Comparison of ENCODE assay signal across 1 cellular context in the genomic region with DNA sequence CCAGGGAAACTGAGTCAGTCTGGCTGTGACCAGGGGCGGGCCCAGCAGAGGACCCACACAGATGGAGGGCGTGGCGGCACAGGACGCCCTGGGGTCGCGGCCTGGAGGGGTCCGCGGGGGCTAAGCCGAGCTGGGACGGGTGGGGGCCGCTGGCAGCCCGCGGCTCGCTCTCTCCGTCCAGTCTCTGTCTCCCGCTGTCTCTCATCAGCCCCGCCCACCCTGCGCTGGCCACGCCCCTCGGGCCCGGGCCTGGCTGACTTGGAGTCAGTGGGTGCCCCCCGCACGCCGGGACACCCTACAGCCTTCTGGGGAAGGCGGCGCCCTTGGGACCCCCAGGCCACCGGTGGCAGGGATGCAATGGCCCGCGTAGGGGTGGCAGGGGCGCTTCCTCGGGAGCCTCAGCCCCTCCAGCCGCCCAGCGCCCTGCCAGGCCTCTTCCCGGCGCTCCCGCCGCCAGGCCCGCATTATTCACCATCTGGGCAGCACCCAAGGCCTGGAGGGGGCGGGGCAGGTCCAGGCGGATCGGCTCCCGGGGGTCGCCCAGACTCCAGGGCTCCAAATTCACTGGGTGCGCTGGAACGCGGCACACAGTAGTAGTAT.
A peak's percentile ranks its signal among the peaks of the same experiment; 100 is the strongest.
TF ChIP-seq lines count a peak whose summit lies in the region.

Gene TBXA2R, minus strand, starts transcription at position 186 of the 600 bp plus-strand sequence. CDS start 6,241 bp downstream, outside the sequence.

TF ChIP-seq in K562, 482 proteins besides CTCF, POLR2A, EP300 and RAD21 (continued from another document and continues in another):
- TF ChIP-seq, protein P1, sequence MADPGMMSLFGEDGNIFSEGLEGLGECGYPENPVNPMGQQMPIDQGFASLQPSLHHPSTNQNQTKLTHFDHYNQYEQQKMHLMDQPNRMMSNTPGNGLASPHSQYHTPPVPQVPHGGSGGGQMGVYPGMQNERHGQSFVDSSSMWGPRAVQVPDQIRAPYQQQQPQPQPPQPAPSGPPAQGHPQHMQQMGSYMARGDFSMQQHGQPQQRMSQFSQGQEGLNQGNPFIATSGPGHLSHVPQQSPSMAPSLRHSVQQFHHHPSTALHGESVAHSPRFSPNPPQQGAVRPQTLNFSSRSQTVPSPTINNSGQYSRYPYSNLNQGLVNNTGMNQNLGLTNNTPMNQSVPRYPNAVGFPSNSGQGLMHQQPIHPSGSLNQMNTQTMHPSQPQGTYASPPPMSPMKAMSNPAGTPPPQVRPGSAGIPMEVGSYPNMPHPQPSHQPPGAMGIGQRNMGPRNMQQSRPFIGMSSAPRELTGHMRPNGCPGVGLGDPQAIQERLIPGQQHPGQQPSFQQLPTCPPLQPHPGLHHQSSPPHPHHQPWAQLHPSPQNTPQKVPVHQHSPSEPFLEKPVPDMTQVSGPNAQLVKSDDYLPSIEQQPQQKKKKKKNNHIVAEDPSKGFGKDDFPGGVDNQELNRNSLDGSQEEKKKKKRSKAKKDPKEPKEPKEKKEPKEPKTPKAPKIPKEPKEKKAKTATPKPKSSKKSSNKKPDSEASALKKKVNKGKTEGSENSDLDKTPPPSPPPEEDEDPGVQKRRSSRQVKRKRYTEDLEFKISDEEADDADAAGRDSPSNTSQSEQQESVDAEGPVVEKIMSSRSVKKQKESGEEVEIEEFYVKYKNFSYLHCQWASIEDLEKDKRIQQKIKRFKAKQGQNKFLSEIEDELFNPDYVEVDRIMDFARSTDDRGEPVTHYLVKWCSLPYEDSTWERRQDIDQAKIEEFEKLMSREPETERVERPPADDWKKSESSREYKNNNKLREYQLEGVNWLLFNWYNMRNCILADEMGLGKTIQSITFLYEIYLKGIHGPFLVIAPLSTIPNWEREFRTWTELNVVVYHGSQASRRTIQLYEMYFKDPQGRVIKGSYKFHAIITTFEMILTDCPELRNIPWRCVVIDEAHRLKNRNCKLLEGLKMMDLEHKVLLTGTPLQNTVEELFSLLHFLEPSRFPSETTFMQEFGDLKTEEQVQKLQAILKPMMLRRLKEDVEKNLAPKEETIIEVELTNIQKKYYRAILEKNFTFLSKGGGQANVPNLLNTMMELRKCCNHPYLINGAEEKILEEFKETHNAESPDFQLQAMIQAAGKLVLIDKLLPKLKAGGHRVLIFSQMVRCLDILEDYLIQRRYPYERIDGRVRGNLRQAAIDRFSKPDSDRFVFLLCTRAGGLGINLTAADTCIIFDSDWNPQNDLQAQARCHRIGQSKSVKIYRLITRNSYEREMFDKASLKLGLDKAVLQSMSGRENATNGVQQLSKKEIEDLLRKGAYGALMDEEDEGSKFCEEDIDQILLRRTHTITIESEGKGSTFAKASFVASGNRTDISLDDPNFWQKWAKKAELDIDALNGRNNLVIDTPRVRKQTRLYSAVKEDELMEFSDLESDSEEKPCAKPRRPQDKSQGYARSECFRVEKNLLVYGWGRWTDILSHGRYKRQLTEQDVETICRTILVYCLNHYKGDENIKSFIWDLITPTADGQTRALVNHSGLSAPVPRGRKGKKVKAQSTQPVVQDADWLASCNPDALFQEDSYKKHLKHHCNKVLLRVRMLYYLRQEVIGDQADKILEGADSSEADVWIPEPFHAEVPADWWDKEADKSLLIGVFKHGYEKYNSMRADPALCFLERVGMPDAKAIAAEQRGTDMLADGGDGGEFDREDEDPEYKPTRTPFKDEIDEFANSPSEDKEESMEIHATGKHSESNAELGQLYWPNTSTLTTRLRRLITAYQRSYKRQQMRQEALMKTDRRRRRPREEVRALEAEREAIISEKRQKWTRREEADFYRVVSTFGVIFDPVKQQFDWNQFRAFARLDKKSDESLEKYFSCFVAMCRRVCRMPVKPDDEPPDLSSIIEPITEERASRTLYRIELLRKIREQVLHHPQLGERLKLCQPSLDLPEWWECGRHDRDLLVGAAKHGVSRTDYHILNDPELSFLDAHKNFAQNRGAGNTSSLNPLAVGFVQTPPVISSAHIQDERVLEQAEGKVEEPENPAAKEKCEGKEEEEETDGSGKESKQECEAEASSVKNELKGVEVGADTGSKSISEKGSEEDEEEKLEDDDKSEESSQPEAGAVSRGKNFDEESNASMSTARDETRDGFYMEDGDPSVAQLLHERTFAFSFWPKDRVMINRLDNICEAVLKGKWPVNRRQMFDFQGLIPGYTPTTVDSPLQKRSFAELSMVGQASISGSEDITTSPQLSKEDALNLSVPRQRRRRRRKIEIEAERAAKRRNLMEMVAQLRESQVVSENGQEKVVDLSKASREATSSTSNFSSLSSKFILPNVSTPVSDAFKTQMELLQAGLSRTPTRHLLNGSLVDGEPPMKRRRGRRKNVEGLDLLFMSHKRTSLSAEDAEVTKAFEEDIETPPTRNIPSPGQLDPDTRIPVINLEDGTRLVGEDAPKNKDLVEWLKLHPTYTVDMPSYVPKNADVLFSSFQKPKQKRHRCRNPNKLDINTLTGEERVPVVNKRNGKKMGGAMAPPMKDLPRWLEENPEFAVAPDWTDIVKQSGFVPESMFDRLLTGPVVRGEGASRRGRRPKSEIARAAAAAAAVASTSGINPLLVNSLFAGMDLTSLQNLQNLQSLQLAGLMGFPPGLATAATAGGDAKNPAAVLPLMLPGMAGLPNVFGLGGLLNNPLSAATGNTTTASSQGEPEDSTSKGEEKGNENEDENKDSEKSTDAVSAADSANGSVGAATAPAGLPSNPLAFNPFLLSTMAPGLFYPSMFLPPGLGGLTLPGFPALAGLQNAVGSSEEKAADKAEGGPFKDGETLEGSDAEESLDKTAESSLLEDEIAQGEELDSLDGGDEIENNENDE (IDR thresholded peaks at IDR 0.05; ENCODE audit: low read depth, low read length) = no peak
- TF ChIP-seq RBBP5 (IDR thresholded peaks at IDR 0.05; ENCODE audit: borderline replicate concordance, insufficient read depth, low read length, poor library complexity, severe bottlenecking) (no peak), KLF16 (IDR thresholded peaks at IDR 0.05) (no peak), NFRKB (IDR thresholded peaks at IDR 0.05; ENCODE audit: low read depth) (no peak), HNRNPH1 (optimal IDR thresholded peaks at IDR 0.05; ENCODE audit: low read depth, low read length) (no peak), ZNF584 (CRISPR knock-in tag; IDR thresholded peaks at IDR 0.05; ENCODE audit: low read depth) (no peak), ZNF644 (tag; IDR thresholded peaks at IDR 0.05; ENCODE audit: low read depth) (no peak), THRA (IDR thresholded peaks at IDR 0.05) (no peak), IRF2 (CRISPR knock-in tag; IDR thresholded peaks at IDR 0.05) (no peak), ZFP30 (CRISPR knock-in tag; IDR thresholded peaks at IDR 0.05; ENCODE audit: borderline replicate concordance) (no peak), MNT (conservative IDR thresholded peaks at IDR 0.05) (peak; percentile 0 to 56; a peak in 2 of 4 replicates), HDAC1 (IDR thresholded peaks at IDR 0.05) (no peak), SMAD3 (CRISPR knock-in tag; conservative IDR thresholded peaks at IDR 0.05) (no peak), FOS (IDR thresholded peaks at IDR 0.05; ENCODE audit: extremely low read depth, insufficient read length) (no peak), PTTG1 (tag; IDR thresholded peaks at IDR 0.05; ENCODE audit: low read depth) (no peak), SMC3 (conservative IDR thresholded peaks at IDR 0.05; ENCODE audit: insufficient read depth, low read depth, low read length) (no peak), ZNF76 (CRISPR knock-in tag; IDR thresholded peaks at IDR 0.05; ENCODE audit: borderline replicate concordance) (no peak), TARDBP (IDR thresholded peaks at IDR 0.05) (no peak), ATF7 (IDR thresholded peaks at IDR 0.05) (no peak), YY1 (IDR thresholded peaks at IDR 0.05; ENCODE audit: borderline replicate concordance in 1 of 3, control insufficient read depth in 1 of 3, extremely low read depth in 1 of 3, insufficient read depth in 3 of 3, insufficient read length in 1 of 3, insufficient replicate concordance in 2 of 3, low read depth in 1 of 3, low read length in 2 of 3) (peak in 1 of 3 experiments; percentile 10), C11orf30 (IDR thresholded peaks at IDR 0.05; ENCODE audit: low read depth) (no peak), TEAD1 (CRISPR knock-in tag; IDR thresholded peaks at IDR 0.05) (0 out of 4 replicates have a peak, but pooled peaks of 1 of the 2 experiments have one; percentile 3), ZNF589 (CRISPR knock-in tag; IDR thresholded peaks at IDR 0.05; ENCODE audit: low read depth) (no peak), KAT8 (IDR thresholded peaks at IDR 0.05; ENCODE audit: low read depth) (no peak), SP1 (CRISPR knock-in tag; IDR thresholded peaks at IDR 0.05) (peak; percentile 74), ERF (CRISPR knock-in tag; IDR thresholded peaks at IDR 0.05) (0 out of 2 replicates have a peak, but pooled peaks have one; percentile 23), ZNF444 (CRISPR knock-in tag; IDR thresholded peaks at IDR 0.05) (no peak)
- TF ChIP-seq, protein P2, sequence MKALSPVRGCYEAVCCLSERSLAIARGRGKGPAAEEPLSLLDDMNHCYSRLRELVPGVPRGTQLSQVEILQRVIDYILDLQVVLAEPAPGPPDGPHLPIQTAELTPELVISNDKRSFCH (CRISPR knock-in tag; IDR thresholded peaks at IDR 0.05) = no peak
- TF ChIP-seq, protein P2 (tag; IDR thresholded peaks at IDR 0.05) = no peak
- TF ChIP-seq, protein P3, sequence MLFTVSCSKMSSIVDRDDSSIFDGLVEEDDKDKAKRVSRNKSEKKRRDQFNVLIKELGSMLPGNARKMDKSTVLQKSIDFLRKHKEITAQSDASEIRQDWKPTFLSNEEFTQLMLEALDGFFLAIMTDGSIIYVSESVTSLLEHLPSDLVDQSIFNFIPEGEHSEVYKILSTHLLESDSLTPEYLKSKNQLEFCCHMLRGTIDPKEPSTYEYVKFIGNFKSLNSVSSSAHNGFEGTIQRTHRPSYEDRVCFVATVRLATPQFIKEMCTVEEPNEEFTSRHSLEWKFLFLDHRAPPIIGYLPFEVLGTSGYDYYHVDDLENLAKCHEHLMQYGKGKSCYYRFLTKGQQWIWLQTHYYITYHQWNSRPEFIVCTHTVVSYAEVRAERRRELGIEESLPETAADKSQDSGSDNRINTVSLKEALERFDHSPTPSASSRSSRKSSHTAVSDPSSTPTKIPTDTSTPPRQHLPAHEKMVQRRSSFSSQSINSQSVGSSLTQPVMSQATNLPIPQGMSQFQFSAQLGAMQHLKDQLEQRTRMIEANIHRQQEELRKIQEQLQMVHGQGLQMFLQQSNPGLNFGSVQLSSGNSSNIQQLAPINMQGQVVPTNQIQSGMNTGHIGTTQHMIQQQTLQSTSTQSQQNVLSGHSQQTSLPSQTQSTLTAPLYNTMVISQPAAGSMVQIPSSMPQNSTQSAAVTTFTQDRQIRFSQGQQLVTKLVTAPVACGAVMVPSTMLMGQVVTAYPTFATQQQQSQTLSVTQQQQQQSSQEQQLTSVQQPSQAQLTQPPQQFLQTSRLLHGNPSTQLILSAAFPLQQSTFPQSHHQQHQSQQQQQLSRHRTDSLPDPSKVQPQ (CRISPR knock-in tag; IDR thresholded peaks at IDR 0.05; ENCODE audit: borderline replicate concordance) = no peak
- TF ChIP-seq, protein P4, sequence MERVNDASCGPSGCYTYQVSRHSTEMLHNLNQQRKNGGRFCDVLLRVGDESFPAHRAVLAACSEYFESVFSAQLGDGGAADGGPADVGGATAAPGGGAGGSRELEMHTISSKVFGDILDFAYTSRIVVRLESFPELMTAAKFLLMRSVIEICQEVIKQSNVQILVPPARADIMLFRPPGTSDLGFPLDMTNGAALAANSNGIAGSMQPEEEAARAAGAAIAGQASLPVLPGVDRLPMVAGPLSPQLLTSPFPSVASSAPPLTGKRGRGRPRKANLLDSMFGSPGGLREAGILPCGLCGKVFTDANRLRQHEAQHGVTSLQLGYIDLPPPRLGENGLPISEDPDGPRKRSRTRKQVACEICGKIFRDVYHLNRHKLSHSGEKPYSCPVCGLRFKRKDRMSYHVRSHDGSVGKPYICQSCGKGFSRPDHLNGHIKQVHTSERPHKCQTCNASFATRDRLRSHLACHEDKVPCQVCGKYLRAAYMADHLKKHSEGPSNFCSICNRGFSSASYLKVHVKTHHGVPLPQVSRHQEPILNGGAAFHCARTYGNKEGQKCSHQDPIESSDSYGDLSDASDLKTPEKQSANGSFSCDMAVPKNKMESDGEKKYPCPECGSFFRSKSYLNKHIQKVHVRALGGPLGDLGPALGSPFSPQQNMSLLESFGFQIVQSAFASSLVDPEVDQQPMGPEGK (CRISPR knock-in tag; IDR thresholded peaks at IDR 0.05; ENCODE audit: borderline replicate concordance) = no peak
- TF ChIP-seq, protein P5, sequence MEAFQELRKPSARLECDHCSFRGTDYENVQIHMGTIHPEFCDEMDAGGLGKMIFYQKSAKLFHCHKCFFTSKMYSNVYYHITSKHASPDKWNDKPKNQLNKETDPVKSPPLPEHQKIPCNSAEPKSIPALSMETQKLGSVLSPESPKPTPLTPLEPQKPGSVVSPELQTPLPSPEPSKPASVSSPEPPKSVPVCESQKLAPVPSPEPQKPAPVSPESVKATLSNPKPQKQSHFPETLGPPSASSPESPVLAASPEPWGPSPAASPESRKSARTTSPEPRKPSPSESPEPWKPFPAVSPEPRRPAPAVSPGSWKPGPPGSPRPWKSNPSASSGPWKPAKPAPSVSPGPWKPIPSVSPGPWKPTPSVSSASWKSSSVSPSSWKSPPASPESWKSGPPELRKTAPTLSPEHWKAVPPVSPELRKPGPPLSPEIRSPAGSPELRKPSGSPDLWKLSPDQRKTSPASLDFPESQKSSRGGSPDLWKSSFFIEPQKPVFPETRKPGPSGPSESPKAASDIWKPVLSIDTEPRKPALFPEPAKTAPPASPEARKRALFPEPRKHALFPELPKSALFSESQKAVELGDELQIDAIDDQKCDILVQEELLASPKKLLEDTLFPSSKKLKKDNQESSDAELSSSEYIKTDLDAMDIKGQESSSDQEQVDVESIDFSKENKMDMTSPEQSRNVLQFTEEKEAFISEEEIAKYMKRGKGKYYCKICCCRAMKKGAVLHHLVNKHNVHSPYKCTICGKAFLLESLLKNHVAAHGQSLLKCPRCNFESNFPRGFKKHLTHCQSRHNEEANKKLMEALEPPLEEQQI (IDR thresholded peaks at IDR 0.05) = no peak
